In genomic region chr5:17436766-17437221, GRCh38 we compare ENCODE assay signal across 8 cellular contexts.
DNase-seq lines count a peak whose midpoint lies in the region; ATAC-seq and TF ChIP-seq lines count a peak whose summit lies in the region.

No MANE protein-coding gene starts in this region.

- no peaks in the 10 kb centered on the region for H3K79me2 ChIP-seq in PC-9 (ENCODE audit: low read depth)

- intact Hi-C loops in PC-9 (cut with micrococcal nuclease; ENCODE audit: unreplicated experiment): no loop called here
- intact Hi-C loops in activated CD4-positive, alpha-beta T cell treated with anti-CD3 and anti-CD28 coated beads, Interleukin-2, amount 10 ng/mL, durations not matched to agents 24 days and 14 days (cut with micrococcal nuclease): no loop called here

- H3K27me3 ChIP-seq in PC-9 (ENCODE audit: insufficient read depth, low read depth): peaks cover 22% of the 10 kb centered on the region

- no peaks in the 10 kb centered on the region for H3F3A ChIP-seq in PC-9 (ENCODE audit: insufficient read depth, low read depth)

- H3K4me3 Mint-ChIP-seq in mesothelial cell of epicardium (no peak overlapping the region), chondrocyte (ENCODE audit: unreplicated experiment) (no peak overlapping the region)
- H3K4me3 Mint-ChIP-seq in activated CD4-positive, alpha-beta T cell treated with anti-CD3 and anti-CD28 coated beads, Interleukin-2, amount 10 ng/mL, durations not matched to agents 24 days and 14 days: no peak overlapping the region

- POLR2A ChIA-PET in PC-9 (lab: Charles Lee; ENCODE audit: unreplicated experiment): no interaction called here

- H3K4me2 ChIP-seq in PC-9: peak overlapping the region; percentile 26

- no peak overlapping the region for H3K4me3 ChIP-seq in PC-9

- H3K9me2 ChIP-seq in PC-9 (ENCODE audit: insufficient read depth): no peaks in the 10 kb centered on the region; the same call in 1 of the 2 replicates

- H3K4me1 ChIP-seq in PC-9 (replicated peaks; ENCODE audit: insufficient read depth): no peaks in the 10 kb centered on the region

- no peak for TF ChIP-seq CTCF in PC-9 (conservative IDR thresholded peaks at IDR 0.05)
- TF ChIP-seq CTCF in mesothelial cell of epicardium (IDR thresholded peaks at IDR 0.05; ENCODE audit: unreplicated experiment): no peak
- TF ChIP-seq CTCF in chondrocyte (IDR thresholded peaks at IDR 0.05): no peak

- H4K20me1 ChIP-seq in PC-9 (ENCODE audit: insufficient read depth): no peaks in the 10 kb centered on the region

- peak overlapping the region; percentile 56; the same call in 1 of the 2 replicates for H2AFZ ChIP-seq in PC-9

- H3K4me1 Mint-ChIP-seq in mesothelial cell of epicardium (peaks cover 11% of the 10 kb centered on the region), chondrocyte (ENCODE audit: low read depth) (peaks cover 13% of the 10 kb centered on the region)
- no peaks in the 10 kb centered on the region for H3K4me1 Mint-ChIP-seq in activated CD4-positive, alpha-beta T cell treated with anti-CD3 and anti-CD28 coated beads, Interleukin-2, amount 10 ng/mL, durations not matched to agents 24 days and 14 days

- H3K27me3 Mint-ChIP-seq in mesothelial cell of epicardium (ENCODE audit: low read depth) (no peaks in the 10 kb centered on the region), chondrocyte (ENCODE audit: low read depth) (no peaks in the 10 kb centered on the region)
- H3K27me3 Mint-ChIP-seq in activated CD4-positive, alpha-beta T cell treated with anti-CD3 and anti-CD28 coated beads, Interleukin-2, amount 10 ng/mL, durations not matched to agents 24 days and 14 days: no peaks in the 10 kb centered on the region

- CTCF ChIA-PET in PC-9 (lab: Charles Lee): interaction anchor here (0.6 kb wide), 1 partner anchor 29 kb away, joined by 3 read pairs; no protein-coding TSS in a partner anchor

- no peaks in the 10 kb centered on the region for H3K36me3 ChIP-seq in PC-9 (ENCODE audit: low read depth)

- H3K9me3 ChIP-seq in PC-9 (ENCODE audit: insufficient read depth, low read depth): no peaks in the 10 kb centered on the region

- BruUV-seq in PC-9 (replicated peaks; lab: Mats Ljungman, UMichigan): no TSS peak

- no peaks in the 10 kb centered on the region for H3K36me3 Mint-ChIP-seq in mesothelial cell of epicardium
- H3K36me3 Mint-ChIP-seq in activated CD4-positive, alpha-beta T cell treated with anti-CD3 and anti-CD28 coated beads, Interleukin-2, amount 10 ng/mL, durations not matched to agents 24 days and 14 days (ENCODE audit: low read depth): no peaks in the 10 kb centered on the region
- H3K36me3 Mint-ChIP-seq in chondrocyte (ENCODE audit: low read depth): no peaks in the 10 kb centered on the region

- ATAC-seq in GM18502 (IDR thresholded peaks at IDR 0.05; ENCODE audit: poor library complexity, unreplicated experiment): peak; percentile 85
- peak; percentile 85 for ATAC-seq in HG02798 (IDR thresholded peaks at IDR 0.05; ENCODE audit: poor library complexity, unreplicated experiment)

- no peak overlapping the region for H3K27ac ChIP-seq in PC-9

- H3K27ac Mint-ChIP-seq in mesothelial cell of epicardium (peak overlapping the region; percentile 38), chondrocyte (ENCODE audit: unreplicated experiment) (no peak overlapping the region)
- H3K27ac Mint-ChIP-seq in activated CD4-positive, alpha-beta T cell treated with anti-CD3 and anti-CD28 coated beads, Interleukin-2, amount 10 ng/mL, durations not matched to agents 24 days and 14 days: no peak overlapping the region

- DNase-seq in PC-9 (no peak), mesothelial cell of epicardium (ENCODE audit: low spot score in 2 of 2, unreplicated experiment in 2 of 2) (no peak), retina (no peak), DMS153 treated with DMSO at 0.1 percent for 48 hours (lab: John Stamatoyannopoulos, UW; ENCODE audit: unreplicated experiment) (no peak), chondrocyte (ENCODE audit: low spot score) (no peak)
- no peak for DNase-seq in activated CD4-positive, alpha-beta T cell treated with anti-CD3 and anti-CD28 coated beads, Interleukin-2, amount 10 ng/mL, durations not matched to agents 24 days and 14 days

- H3K9me3 Mint-ChIP-seq in mesothelial cell of epicardium (peaks cover 21% of the 10 kb centered on the region), chondrocyte (ENCODE audit: low read depth) (peaks cover 13% of the 10 kb centered on the region)
- peaks cover 10% of the 10 kb centered on the region for H3K9me3 Mint-ChIP-seq in activated CD4-positive, alpha-beta T cell treated with anti-CD3 and anti-CD28 coated beads, Interleukin-2, amount 10 ng/mL, durations not matched to agents 24 days and 14 days
